Comparison of ENCODE assay signal across 12 cellular contexts in genomic region chr14:91308337-91308736, GRCh38.
"Had no signal": no experiment of that assay in that cellular context is flagged by ENCODE, and none has a peak within 500 bp of the region (broad histone marks: within the 10 kb centered on the region; RNA-seq: fewer than 3 reads in every experiment).

No MANE protein-coding gene starts in this region.

- H3K4me1 Mint-ChIP-seq: mesothelial cell of epicardium had no signal

- H3K9me3 Mint-ChIP-seq: mesothelial cell of epicardium had no signal

- H3K27me3 ChIP-seq: adrenal gland, neutrophil, SJCRH30, vagina had no signal

- H3K9me3 ChIP-seq: adrenal gland, lower lobe of right lung, neutrophil, SJCRH30, vagina had no signal

- H3K27ac Mint-ChIP-seq: mesothelial cell of epicardium had no signal

- ATAC-seq: lower lobe of right lung had no signal

- H3K4me3 ChIP-seq: adrenal gland, lower lobe of right lung, SJCRH30, tibial nerve, vagina had no signal

- H3K27ac ChIP-seq: adrenal gland, lower lobe of right lung, neutrophil, SJCRH30, tibial nerve, vagina, VCaP had no signal

- DNase-seq: activated CD4-positive, alpha-beta T cell treated with anti-CD3 and anti-CD28 coated beads for 4 hours; adrenal gland; hypothalamus; SJCRH30; stimulated activated CD4-positive, alpha-beta T cell treated with anti-CD3 and anti-CD28 coated beads, Interleukin-4, amount 100 ng/mL, for 4 hours; T-helper 9 cell had no signal

- H3K4me1 ChIP-seq: adrenal gland, SJCRH30, tibial nerve had no signal

- H3K4me3 Mint-ChIP-seq: mesothelial cell of epicardium had no signal
